1 cellular context compared by ENCODE assay signal in the genomic region with DNA sequence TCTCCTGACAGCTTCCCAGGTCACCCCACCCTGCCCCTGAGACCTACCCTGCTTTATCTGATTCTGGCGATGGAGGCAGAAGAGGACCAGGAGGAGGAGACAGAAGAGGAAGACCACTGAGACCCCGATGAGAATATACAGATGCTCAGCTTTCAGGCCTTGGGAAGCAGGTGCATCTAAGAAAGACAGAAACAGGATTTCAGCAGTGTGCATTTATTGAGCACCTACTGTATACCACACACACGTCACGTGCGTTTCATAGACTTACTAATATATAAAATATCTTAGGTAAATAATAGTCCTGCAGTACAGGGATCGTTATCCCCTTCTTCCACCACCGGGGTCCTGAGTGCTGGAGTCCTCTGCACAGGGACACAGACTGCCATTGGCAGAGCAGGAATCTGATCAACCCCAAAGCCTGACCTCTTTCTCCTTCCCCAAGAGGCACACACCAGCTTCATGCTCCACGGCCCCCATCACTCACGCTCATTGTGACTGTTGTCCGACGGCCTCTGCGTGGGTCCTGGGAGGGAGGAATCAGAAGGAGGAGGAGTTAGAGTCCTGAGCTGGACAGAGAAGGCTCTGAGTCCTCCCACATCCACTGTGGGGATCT.
TF ChIP-seq lines count a peak whose summit lies in the region.

No MANE protein-coding gene starts in this region.

TF ChIP-seq in HepG2, 621 proteins besides CTCF, POLR2A, EP300 and RAD21:
- TF ChIP-seq PCBP1 (IDR thresholded peaks at IDR 0.05; ENCODE audit: borderline replicate concordance, low read depth, low read length) (no peak), ARID2 (CRISPR knock-in tag; IDR thresholded peaks at IDR 0.05; ENCODE audit: borderline replicate concordance) (no peak), NCOA5 (CRISPR knock-in tag; IDR thresholded peaks at IDR 0.05) (no peak), ZKSCAN8 (CRISPR knock-in tag; IDR thresholded peaks at IDR 0.05; ENCODE audit: borderline replicate concordance) (peak; percentile 85; the same call in 1 of the 2 replicates)
